18 cellular contexts compared by ENCODE assay signal in the genomic region with DNA sequence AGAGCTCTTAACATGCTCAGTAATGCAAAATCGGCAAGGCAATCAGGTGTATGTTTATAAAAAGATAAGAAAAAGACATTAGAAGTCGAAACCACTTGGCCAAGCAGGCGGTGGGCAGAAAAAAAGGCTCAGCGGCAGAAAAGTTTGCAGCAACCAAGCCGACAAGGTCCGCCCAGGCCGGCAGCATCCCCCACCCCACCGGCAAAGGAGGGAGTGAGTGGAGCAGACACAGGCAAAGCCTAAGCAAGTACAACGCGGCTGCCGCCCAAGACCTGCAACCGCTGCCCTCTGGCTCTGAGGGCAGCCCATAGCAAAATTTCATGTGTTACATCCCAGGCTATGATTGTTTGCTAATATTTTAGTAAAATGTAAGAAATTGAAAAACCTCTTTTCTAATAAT.
DNase-seq lines count a peak whose midpoint lies in the region; ATAC-seq and TF ChIP-seq lines count a peak whose summit lies in the region.
"Had no signal": no experiment of that assay in that cellular context is flagged by ENCODE, and none has a peak within 500 bp of the region (broad histone marks: within the 10 kb centered on the region; RNA-seq: fewer than 3 reads in every experiment).

No MANE protein-coding gene starts in this region.

- H3K9me3 ChIP-seq in right cardiac atrium (ENCODE audit: control insufficient read depth, low read length) (no peaks in the 10 kb centered on the region), left ventricle myocardium inferior (replicated peaks) (no peaks in the 10 kb centered on the region)

- TF ChIP-seq CTCF in left ventricle myocardium inferior (IDR thresholded peaks at IDR 0.05; ENCODE audit: borderline replicate concordance) (no peak), endothelial cell (IDR thresholded peaks at IDR 0.05; ENCODE audit: unreplicated experiment) (no peak), mesothelial cell of epicardium (IDR thresholded peaks at IDR 0.05; ENCODE audit: unreplicated experiment) (no peak), type B pancreatic cell (conservative IDR thresholded peaks at IDR 0.05) (no peak)

- H3K9me3 Mint-ChIP-seq in endothelial cell (ENCODE audit: unreplicated experiment): no peaks in the 10 kb centered on the region
- H3K9me3 Mint-ChIP-seq in mesothelial cell of epicardium: peaks cover 29% of the 10 kb centered on the region
- peaks cover 7% of the 10 kb centered on the region for H3K9me3 Mint-ChIP-seq in type B pancreatic cell
- H3K9me3 Mint-ChIP-seq: stimulated activated effector memory CD8-positive, alpha-beta T cell treated with anti-CD3 and anti-CD28 coated beads, Interleukin-12 subunit alpha, Interleukin-12 subunit beta, amount 100 ng/mL, for 72 hours had no signal

- no peak overlapping the region for H3K27ac ChIP-seq in right cardiac atrium (ENCODE audit: low read length)
- no peak overlapping the region for H3K27ac ChIP-seq in left ventricle myocardium inferior (replicated peaks)
- H3K27ac ChIP-seq: HL-60 had no signal

- intact Hi-C loops in right cardiac atrium (cut with DNase I): no loop called here
- intact Hi-C loops in left ventricle myocardium inferior (cut with micrococcal nuclease): no loop called here

- no peaks in the 10 kb centered on the region for H3K4me1 ChIP-seq in right cardiac atrium (ENCODE audit: control insufficient read depth, insufficient read depth, low read length)
- H3K4me1 ChIP-seq in left ventricle myocardium inferior: no peaks in the 10 kb centered on the region

- no peaks in the 10 kb centered on the region for H3K36me3 ChIP-seq in left ventricle myocardium inferior

- no peaks in the 10 kb centered on the region for H3K36me3 Mint-ChIP-seq in endothelial cell (ENCODE audit: low read depth, unreplicated experiment)
- peaks cover 14% of the 10 kb centered on the region for H3K36me3 Mint-ChIP-seq in mesothelial cell of epicardium
- no peaks in the 10 kb centered on the region for H3K36me3 Mint-ChIP-seq in type B pancreatic cell
- H3K36me3 Mint-ChIP-seq: stimulated activated effector memory CD8-positive, alpha-beta T cell treated with anti-CD3 and anti-CD28 coated beads, Interleukin-12 subunit alpha, Interleukin-12 subunit beta, amount 100 ng/mL, for 72 hours had no signal

- WGBS in right cardiac atrium: 25% methylated on average over 12 of the region's 12 CpGs

- DNase-seq in right cardiac atrium (peak in 1 of 3 donors; percentile 60), left ventricle myocardium inferior (no peak), endothelial cell (ENCODE audit: low spot score) (peak; percentile 3), mesothelial cell of epicardium (ENCODE audit: low spot score in 2 of 2, unreplicated experiment in 2 of 2) (no peak), type B pancreatic cell (ENCODE audit: extremely low spot score, unreplicated experiment) (no peak), SW480 (ENCODE audit: low spot score) (no peak), COLO829 (ENCODE audit: low spot score) (no peak)
- no peak for DNase-seq in effector CD4-positive, alpha-beta T cell
- DNase-seq: activated B cell treated with CpG ODN at 0.5 μM for 24 hours; activated CD8-positive, alpha-beta memory T cell treated with anti-CD3 and anti-CD28 coated beads for 24 hours; NCI-H1048; NCI-H2081; NCI-H510A treated with DMSO at 0.1 percent for 48 hours; stimulated activated CD4-positive, alpha-beta T cell treated with anti-CD3 and anti-CD28 coated beads, Interleukin-12 subunit alpha, Interleukin-12 subunit beta, amount 100 ng/mL, for 4 hours; T-helper 17 cell had no signal

- ATAC-seq in right cardiac atrium: peak; percentile 55 to 64
- ATAC-seq: K562; stimulated activated effector memory CD8-positive, alpha-beta T cell treated with anti-CD3 and anti-CD28 coated beads, Interleukin-12 subunit alpha, Interleukin-12 subunit beta, amount 100 ng/mL, for 72 hours; T-helper 17 cell had no signal

- no peak overlapping the region for H3K4me3 Mint-ChIP-seq in endothelial cell (ENCODE audit: unreplicated experiment)
- peak overlapping the region; percentile 56 for H3K4me3 Mint-ChIP-seq in mesothelial cell of epicardium
- peak overlapping the region; percentile 40 for H3K4me3 Mint-ChIP-seq in type B pancreatic cell
- H3K4me3 Mint-ChIP-seq: activated B cell treated with CpG ODN at 0.5 μM for 24 hours; stimulated activated effector memory CD8-positive, alpha-beta T cell treated with anti-CD3 and anti-CD28 coated beads, Interleukin-12 subunit alpha, Interleukin-12 subunit beta, amount 100 ng/mL, for 72 hours; T-helper 17 cell had no signal

- no peak overlapping the region for H3K4me3 ChIP-seq in right cardiac atrium (ENCODE audit: low read length)
- no peak overlapping the region for H3K4me3 ChIP-seq in left ventricle myocardium inferior
- H3K4me3 ChIP-seq: K562 had no signal

- no peak overlapping the region for H3K27ac Mint-ChIP-seq in endothelial cell (ENCODE audit: unreplicated experiment)
- H3K27ac Mint-ChIP-seq in mesothelial cell of epicardium: peak overlapping the region; percentile 62
- H3K27ac Mint-ChIP-seq in type B pancreatic cell: no peak overlapping the region
- H3K27ac Mint-ChIP-seq: activated B cell treated with CpG ODN at 0.5 μM for 24 hours; stimulated activated effector memory CD8-positive, alpha-beta T cell treated with anti-CD3 and anti-CD28 coated beads, Interleukin-12 subunit alpha, Interleukin-12 subunit beta, amount 100 ng/mL, for 72 hours; T-helper 17 cell had no signal

- H3K4me1 Mint-ChIP-seq in endothelial cell (ENCODE audit: unreplicated experiment) (no peaks in the 10 kb centered on the region), mesothelial cell of epicardium (peaks cover 33% of the 10 kb centered on the region), type B pancreatic cell (ENCODE audit: unreplicated experiment) (no peaks in the 10 kb centered on the region)
- H3K4me1 Mint-ChIP-seq: activated B cell treated with CpG ODN at 0.5 μM for 24 hours; stimulated activated effector memory CD8-positive, alpha-beta T cell treated with anti-CD3 and anti-CD28 coated beads, Interleukin-12 subunit alpha, Interleukin-12 subunit beta, amount 100 ng/mL, for 72 hours; T-helper 17 cell had no signal

- H3K27me3 ChIP-seq in right cardiac atrium (ENCODE audit: control insufficient read depth, insufficient read depth): no peaks in the 10 kb centered on the region
- no peaks in the 10 kb centered on the region for H3K27me3 ChIP-seq in left ventricle myocardium inferior (ENCODE audit: low read depth)

- H3K27me3 Mint-ChIP-seq in endothelial cell (ENCODE audit: unreplicated experiment): no peaks in the 10 kb centered on the region
- no peaks in the 10 kb centered on the region for H3K27me3 Mint-ChIP-seq in mesothelial cell of epicardium (ENCODE audit: low read depth)
- H3K27me3 Mint-ChIP-seq in type B pancreatic cell: no peaks in the 10 kb centered on the region
- H3K27me3 Mint-ChIP-seq: activated B cell treated with CpG ODN at 0.5 μM for 24 hours, T-helper 17 cell had no signal
